In the genomic region with DNA sequence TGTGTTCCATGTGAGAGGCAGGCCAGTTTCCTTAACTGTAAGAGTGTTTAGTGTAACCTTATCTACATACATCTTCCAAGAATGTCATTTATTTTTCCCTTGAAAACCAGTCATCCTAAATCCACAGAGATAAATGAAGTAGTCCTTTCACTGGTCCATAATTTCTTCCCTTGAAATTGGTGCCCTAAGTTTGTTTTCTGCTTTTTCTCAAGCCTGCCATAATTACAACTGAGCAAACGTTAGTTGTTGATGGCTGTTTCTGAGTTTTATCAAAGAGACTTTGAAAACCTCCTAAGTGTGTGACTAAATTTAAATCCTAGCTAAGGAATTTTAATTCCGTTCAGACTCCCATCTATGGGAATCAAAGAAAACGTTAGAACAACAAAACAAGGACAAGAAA, we compare ENCODE assay signal across 1 cellular context.
TF ChIP-seq lines count a peak whose summit lies in the region.

No MANE protein-coding gene starts in this region.

TF ChIP-seq in GM23338, 12 proteins besides CTCF, POLR2A, EP300 and RAD21 (continued from another document):
- TF ChIP-seq, protein P1, sequence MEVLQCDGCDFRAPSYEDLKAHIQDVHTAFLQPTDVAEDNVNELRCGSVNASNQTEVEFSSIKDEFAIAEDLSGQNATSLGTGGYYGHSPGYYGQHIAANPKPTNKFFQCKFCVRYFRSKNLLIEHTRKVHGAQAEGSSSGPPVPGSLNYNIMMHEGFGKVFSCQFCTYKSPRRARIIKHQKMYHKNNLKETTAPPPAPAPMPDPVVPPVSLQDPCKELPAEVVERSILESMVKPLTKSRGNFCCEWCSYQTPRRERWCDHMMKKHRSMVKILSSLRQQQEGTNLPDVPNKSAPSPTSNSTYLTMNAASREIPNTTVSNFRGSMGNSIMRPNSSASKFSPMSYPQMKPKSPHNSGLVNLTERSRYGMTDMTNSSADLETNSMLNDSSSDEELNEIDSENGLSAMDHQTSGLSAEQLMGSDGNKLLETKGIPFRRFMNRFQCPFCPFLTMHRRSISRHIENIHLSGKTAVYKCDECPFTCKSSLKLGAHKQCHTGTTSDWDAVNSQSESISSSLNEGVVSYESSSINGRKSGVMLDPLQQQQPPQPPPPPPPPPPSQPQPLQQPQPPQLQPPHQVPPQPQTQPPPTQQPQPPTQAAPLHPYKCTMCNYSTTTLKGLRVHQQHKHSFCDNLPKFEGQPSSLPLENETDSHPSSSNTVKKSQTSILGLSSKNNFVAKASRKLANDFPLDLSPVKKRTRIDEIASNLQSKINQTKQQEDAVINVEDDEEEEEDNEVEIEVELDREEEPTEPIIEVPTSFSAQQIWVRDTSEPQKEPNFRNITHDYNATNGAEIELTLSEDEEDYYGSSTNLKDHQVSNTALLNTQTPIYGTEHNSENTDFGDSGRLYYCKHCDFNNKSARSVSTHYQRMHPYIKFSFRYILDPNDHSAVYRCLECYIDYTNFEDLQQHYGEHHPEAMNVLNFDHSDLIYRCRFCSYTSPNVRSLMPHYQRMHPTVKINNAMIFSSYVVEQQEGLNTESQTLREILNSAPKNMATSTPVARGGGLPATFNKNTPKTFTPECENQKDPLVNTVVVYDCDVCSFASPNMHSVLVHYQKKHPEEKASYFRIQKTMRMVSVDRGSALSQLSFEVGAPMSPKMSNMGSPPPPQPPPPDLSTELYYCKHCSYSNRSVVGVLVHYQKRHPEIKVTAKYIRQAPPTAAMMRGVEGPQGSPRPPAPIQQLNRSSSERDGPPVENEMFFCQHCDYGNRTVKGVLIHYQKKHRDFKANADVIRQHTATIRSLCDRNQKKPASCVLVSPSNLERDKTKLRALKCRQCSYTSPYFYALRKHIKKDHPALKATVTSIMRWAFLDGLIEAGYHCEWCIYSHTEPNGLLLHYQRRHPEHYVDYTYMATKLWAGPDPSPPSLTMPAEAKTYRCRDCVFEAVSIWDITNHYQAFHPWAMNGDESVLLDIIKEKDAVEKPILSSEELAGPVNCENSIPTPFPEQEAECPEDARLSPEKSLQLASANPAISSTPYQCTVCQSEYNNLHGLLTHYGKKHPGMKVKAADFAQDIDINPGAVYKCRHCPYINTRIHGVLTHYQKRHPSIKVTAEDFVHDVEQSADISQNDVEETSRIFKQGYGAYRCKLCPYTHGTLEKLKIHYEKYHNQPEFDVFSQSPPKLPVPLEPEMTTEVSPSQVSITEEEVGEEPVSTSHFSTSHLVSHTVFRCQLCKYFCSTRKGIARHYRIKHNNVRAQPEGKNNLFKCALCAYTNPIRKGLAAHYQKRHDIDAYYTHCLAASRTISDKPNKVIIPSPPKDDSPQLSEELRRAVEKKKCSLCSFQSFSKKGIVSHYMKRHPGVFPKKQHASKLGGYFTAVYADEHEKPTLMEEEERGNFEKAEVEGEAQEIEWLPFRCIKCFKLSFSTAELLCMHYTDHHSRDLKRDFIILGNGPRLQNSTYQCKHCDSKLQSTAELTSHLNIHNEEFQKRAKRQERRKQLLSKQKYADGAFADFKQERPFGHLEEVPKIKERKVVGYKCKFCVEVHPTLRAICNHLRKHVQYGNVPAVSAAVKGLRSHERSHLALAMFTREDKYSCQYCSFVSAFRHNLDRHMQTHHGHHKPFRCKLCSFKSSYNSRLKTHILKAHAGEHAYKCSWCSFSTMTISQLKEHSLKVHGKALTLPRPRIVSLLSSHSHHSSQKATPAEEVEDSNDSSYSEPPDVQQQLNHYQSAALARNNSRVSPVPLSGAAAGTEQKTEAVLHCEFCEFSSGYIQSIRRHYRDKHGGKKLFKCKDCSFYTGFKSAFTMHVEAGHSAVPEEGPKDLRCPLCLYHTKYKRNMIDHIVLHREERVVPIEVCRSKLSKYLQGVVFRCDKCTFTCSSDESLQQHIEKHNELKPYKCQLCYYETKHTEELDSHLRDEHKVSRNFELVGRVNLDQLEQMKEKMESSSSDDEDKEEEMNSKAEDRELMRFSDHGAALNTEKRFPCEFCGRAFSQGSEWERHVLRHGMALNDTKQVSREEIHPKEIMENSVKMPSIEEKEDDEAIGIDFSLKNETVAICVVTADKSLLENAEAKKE (CRISPR knock-in tag; IDR thresholded peaks at IDR 0.05): no peak
- TF ChIP-seq POLR2AphosphoS5 (IDR thresholded peaks at IDR 0.05; ENCODE audit: low read depth): no peak
- TF ChIP-seq CREB1 (CRISPR knock-in tag; IDR thresholded peaks at IDR 0.05; ENCODE audit: low read depth): no peak
- TF ChIP-seq EZH2phosphoT487 (IDR thresholded peaks at IDR 0.05; ENCODE audit: unreplicated experiment): no peak
- TF ChIP-seq, protein P2, sequence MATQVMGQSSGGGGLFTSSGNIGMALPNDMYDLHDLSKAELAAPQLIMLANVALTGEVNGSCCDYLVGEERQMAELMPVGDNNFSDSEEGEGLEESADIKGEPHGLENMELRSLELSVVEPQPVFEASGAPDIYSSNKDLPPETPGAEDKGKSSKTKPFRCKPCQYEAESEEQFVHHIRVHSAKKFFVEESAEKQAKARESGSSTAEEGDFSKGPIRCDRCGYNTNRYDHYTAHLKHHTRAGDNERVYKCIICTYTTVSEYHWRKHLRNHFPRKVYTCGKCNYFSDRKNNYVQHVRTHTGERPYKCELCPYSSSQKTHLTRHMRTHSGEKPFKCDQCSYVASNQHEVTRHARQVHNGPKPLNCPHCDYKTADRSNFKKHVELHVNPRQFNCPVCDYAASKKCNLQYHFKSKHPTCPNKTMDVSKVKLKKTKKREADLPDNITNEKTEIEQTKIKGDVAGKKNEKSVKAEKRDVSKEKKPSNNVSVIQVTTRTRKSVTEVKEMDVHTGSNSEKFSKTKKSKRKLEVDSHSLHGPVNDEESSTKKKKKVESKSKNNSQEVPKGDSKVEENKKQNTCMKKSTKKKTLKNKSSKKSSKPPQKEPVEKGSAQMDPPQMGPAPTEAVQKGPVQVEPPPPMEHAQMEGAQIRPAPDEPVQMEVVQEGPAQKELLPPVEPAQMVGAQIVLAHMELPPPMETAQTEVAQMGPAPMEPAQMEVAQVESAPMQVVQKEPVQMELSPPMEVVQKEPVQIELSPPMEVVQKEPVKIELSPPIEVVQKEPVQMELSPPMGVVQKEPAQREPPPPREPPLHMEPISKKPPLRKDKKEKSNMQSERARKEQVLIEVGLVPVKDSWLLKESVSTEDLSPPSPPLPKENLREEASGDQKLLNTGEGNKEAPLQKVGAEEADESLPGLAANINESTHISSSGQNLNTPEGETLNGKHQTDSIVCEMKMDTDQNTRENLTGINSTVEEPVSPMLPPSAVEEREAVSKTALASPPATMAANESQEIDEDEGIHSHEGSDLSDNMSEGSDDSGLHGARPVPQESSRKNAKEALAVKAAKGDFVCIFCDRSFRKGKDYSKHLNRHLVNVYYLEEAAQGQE (IDR thresholded peaks at IDR 0.05; ENCODE audit: unreplicated experiment): no peak
- no peak for TF ChIP-seq JUNB (IDR thresholded peaks at IDR 0.05; ENCODE audit: unreplicated experiment)
- TF ChIP-seq NANOG (IDR thresholded peaks at IDR 0.05; ENCODE audit: borderline replicate concordance): no peak
- TF ChIP-seq ZNF331 (CRISPR knock-in tag; IDR thresholded peaks at IDR 0.05; ENCODE audit: low read depth): no peak
- no peak for TF ChIP-seq EZH2 (IDR thresholded peaks at IDR 0.05; ENCODE audit: low read depth, unreplicated experiment)
- TF ChIP-seq STAT1 (IDR thresholded peaks at IDR 0.05; ENCODE audit: unreplicated experiment): no peak
- TF ChIP-seq ZNF114 (CRISPR knock-in tag; IDR thresholded peaks at IDR 0.05): no peak
